ENCODE assay signal across 13 cellular contexts in genomic region chr9:32587901-32588300, GRCh38. TPM values are rescaled to one million over a fixed set of nuclear protein-coding genes. Genes with fewer than 3 reads are reported as not detected.
DNase-seq lines count a peak whose midpoint lies in the region; ATAC-seq and TF ChIP-seq lines count a peak whose summit lies in the region.
"Had no signal": no experiment of that assay in that cellular context is flagged by ENCODE, and none has a peak within 500 bp of the region (broad histone marks: within the 10 kb centered on the region; RNA-seq: fewer than 3 reads in every experiment).

No MANE protein-coding gene starts in this region.

- ATAC-seq in GM18868 (IDR thresholded peaks at IDR 0.05; ENCODE audit: unreplicated experiment) (peak; percentile 72), HG02798 (IDR thresholded peaks at IDR 0.05; ENCODE audit: poor library complexity, unreplicated experiment) (peak; percentile 69), HG03439 (IDR thresholded peaks at IDR 0.05; ENCODE audit: unreplicated experiment) (no peak)
- ATAC-seq: naive thymus-derived CD4-positive, alpha-beta T cell had no signal

- TF ChIP-seq CTCF in fibroblast of villous mesenchyme (IDR thresholded peaks at IDR 0.05; ENCODE audit: insufficient read depth, low read depth, low read length) = no peak

- H3K4me3 ChIP-seq in fibroblast of villous mesenchyme (ENCODE audit: low read depth, low read length) = no peak overlapping the region
- H3K4me3 ChIP-seq: skin epidermis had no signal

- DNase-seq in fibroblast of villous mesenchyme (ENCODE audit: low read depth) = peak; percentile 33
- no peak for DNase-seq in substantia nigra (lab: John Stamatoyannopoulos, UW)
- DNase-seq: activated T-cell treated with anti-CD3 and anti-CD28 coated beads, Interleukin-2, amount 50 U/mL, for 1 hour; naive thymus-derived CD4-positive, alpha-beta T cell; NCI-H226; RPMI8226; T1000 had no signal

- no peak overlapping the region for H3K27ac ChIP-seq in substantia nigra (ENCODE audit: low read depth, low read length, poor library complexity, severe bottlenecking)
- H3K27ac ChIP-seq: HL-60, skin epidermis had no signal

RNA-seq across cellular contexts. Expression of gene NDUFB6, which starts 14.9 kb away (rescaled TPM):
- total RNA-seq in fibroblast of villous mesenchyme = 35.8 and 43.6 TPM in 2 replicates

RNA-seq across cellular contexts. Expression of gene TOPORS, which starts 35.5 kb away (rescaled TPM):
- 25.1 and 44.5 TPM in 2 replicates for total RNA-seq in fibroblast of villous mesenchyme

RNA-seq across cellular contexts. Expression of gene SMIM27, which starts 35.8 kb away (rescaled TPM):
- total RNA-seq in fibroblast of villous mesenchyme = 1.7 and 2.6 TPM in 2 replicates

RNA-seq across cellular contexts. Expression of gene TAF1L, which starts 47.6 kb away (rescaled TPM):
- total RNA-seq in fibroblast of villous mesenchyme = under 0.01 TPM in 1 of 2 replicates, not detected in the other
- total RNA-seq: cerebellum had no signal
